Comparison of ENCODE assay signal across 29 cellular contexts in genomic region chr7:81709836-81710235, GRCh38.
"Had no signal": no experiment of that assay in that cellular context is flagged by ENCODE, and none has a peak within 500 bp of the region (broad histone marks: within the 10 kb centered on the region; RNA-seq: fewer than 3 reads in every experiment).

No MANE protein-coding gene starts in this region.

- ATAC-seq: esophagus mucosa; gastrocnemius medialis; left cardiac atrium; left lung; naive thymus-derived CD4-positive, alpha-beta T cell; psoas muscle; right cardiac atrium; stimulated activated memory B cell treated with anti-CD40 and anti-IgM and Interleukin-4, amounts not matched to agents 10 μg/mL and 1 μg/mL and 100 μg/mL, for 72 hours; stimulated activated naive CD8-positive, alpha-beta T cell treated with anti-CD3 and anti-CD28 coated beads, Interleukin-15, Interleukin-2, amounts not matched to agents 100 U/mL and 50 U/mL, for 24 hours had no signal

- FAIRE-seq: islet of Langerhans had no signal

- H3K4me1 ChIP-seq: colonic mucosa, gastrocnemius medialis, left lung, psoas muscle, spleen, testis had no signal

- H3K9me3 ChIP-seq: colonic mucosa, gastrocnemius medialis, left lung, ovary, psoas muscle, sigmoid colon, spleen, testis, tibial artery had no signal

- H3K4me3 ChIP-seq: colonic mucosa, gastrocnemius medialis, hepatocyte, left lung, ovary, psoas muscle, sigmoid colon, spleen, testis, tibial artery had no signal

- H3K27me3 ChIP-seq: colonic mucosa, gastrocnemius medialis, hepatocyte, left lung, ovary, sigmoid colon, spleen, testis, tibial artery had no signal

- DNase-seq: colonic mucosa; effector CD8-positive, alpha-beta T cell; endodermal cell; foreskin fibroblast; gastrocnemius medialis; head of caudate nucleus; left cardiac atrium; left lung; mesenchymal stem cell; midbrain; naive thymus-derived CD4-positive, alpha-beta T cell; nephron progenitor cell; nucleus accumbens; ovary; posterior cingulate gyrus; psoas muscle; right cardiac atrium; sigmoid colon; spleen; stimulated activated CD4-positive, alpha-beta T cell treated with anti-CD3 and anti-CD28 coated beads, Interleukin-4, amount 100 ng/mL, for 4 hours; stimulated activated naive CD8-positive, alpha-beta T cell treated with anti-CD3 and anti-CD28 coated beads, Interleukin-15, Interleukin-2, amounts not matched to agents 100 U/mL and 50 U/mL, for 24 hours; substantia nigra; testis; tibial artery had no signal

- H2AFZ ChIP-seq: hepatocyte had no signal

- H3K79me2 ChIP-seq: hepatocyte had no signal

- H3K4me2 ChIP-seq: hepatocyte had no signal

- H3K36me3 ChIP-seq: colonic mucosa, gastrocnemius medialis, ovary, sigmoid colon, spleen had no signal

- H3K27ac ChIP-seq: colonic mucosa, epithelial cell of prostate, gastrocnemius medialis, hepatocyte, left lung, ovary, psoas muscle, sigmoid colon, spleen, testis, tibial artery had no signal
